In genomic region chr9:27939186-27939585, GRCh38 we compare ENCODE assay signal across 28 cellular contexts.
"Had no signal": no experiment of that assay in that cellular context is flagged by ENCODE, and none has a peak within 500 bp of the region (broad histone marks: within the 10 kb centered on the region; RNA-seq: fewer than 3 reads in every experiment).

No MANE protein-coding gene starts in this region.

- ATAC-seq: heart right ventricle; left cardiac atrium; left lung; mucosa of descending colon; natural killer cell treated with Interleukin-12 subunit alpha and Interleukin-12 subunit beta and Interleukin-15 and Interleukin-18, amount 100 ng/mL, for 72 hours; right lobe of liver; stimulated activated naive CD8-positive, alpha-beta T cell treated with anti-CD3 and anti-CD28 coated beads, Interleukin-15, amount 100 ng/mL, for 72 hours; upper lobe of right lung had no signal

- H3K9me3 ChIP-seq: esophagus squamous epithelium, heart right ventricle, left lung, mucosa of descending colon, right lobe of liver, suprapubic skin, transverse colon, upper lobe of right lung, vagina had no signal

- H3K4me1 ChIP-seq: esophagus squamous epithelium, heart right ventricle, left lung, parathyroid adenoma, right lobe of liver, suprapubic skin, transverse colon, upper lobe of right lung, vagina had no signal

- H3K27me3 ChIP-seq: esophagus squamous epithelium, heart right ventricle, left lung, right lobe of liver, suprapubic skin, transverse colon, upper lobe of right lung, vagina had no signal

- H3K9ac ChIP-seq: parathyroid adenoma had no signal

- H2AFZ ChIP-seq: parathyroid adenoma had no signal

- H3K4me3 ChIP-seq: esophagus squamous epithelium, heart right ventricle, left lung, mucosa of descending colon, right lobe of liver, smooth muscle cell, suprapubic skin, transverse colon, upper lobe of right lung, vagina had no signal

- FAIRE-seq: endothelial cell of umbilical vein, islet of Langerhans had no signal

- DNase-seq: dermis blood vessel endothelial cell; effector memory CD4-positive, alpha-beta T cell; esophagus squamous epithelium; foreskin melanocyte; glutamatergic neuron; heart right ventricle; hippocampal formation; left cardiac atrium; left lung; mesenchymal stem cell; mucosa of descending colon; naive B cell; right lobe of liver; stimulated activated CD4-positive, alpha-beta T cell treated with anti-CD3 and anti-CD28 coated beads, Interleukin-12 subunit alpha, Interleukin-12 subunit beta, amount 100 ng/mL, for 4 hours; stimulated activated CD4-positive, alpha-beta T cell treated with anti-CD3 and anti-CD28 coated beads, Interleukin-1b, Interleukin-23, amount 100 ng/mL, for 48 hours; stimulated activated CD4-positive, alpha-beta T cell treated with anti-CD3 and anti-CD28 coated beads, Interleukin-4, amount 100 ng/mL, for 1 hour; stimulated activated CD8-positive, alpha-beta memory T cell treated with anti-CD3 and anti-CD28 coated beads, Interleukin-4, amount 100 ng/mL, for 48 hours; stimulated activated naive CD4-positive, alpha-beta T cell; stimulated activated naive CD8-positive, alpha-beta T cell treated with anti-CD3 and anti-CD28 coated beads, Interleukin-15, amount 100 ng/mL, for 72 hours; transverse colon; upper lobe of right lung had no signal

- H3K79me2 ChIP-seq: parathyroid adenoma had no signal

- H3K27ac ChIP-seq: esophagus squamous epithelium, heart right ventricle, left lung, parathyroid adenoma, right lobe of liver, suprapubic skin, transverse colon, upper lobe of right lung, vagina had no signal

- H3K4me2 ChIP-seq: smooth muscle cell had no signal

- H3K36me3 ChIP-seq: esophagus squamous epithelium, heart right ventricle, left lung, right lobe of liver, suprapubic skin, transverse colon, upper lobe of right lung, vagina had no signal
